ENCODE assay signal across 8 cellular contexts in the genomic region with DNA sequence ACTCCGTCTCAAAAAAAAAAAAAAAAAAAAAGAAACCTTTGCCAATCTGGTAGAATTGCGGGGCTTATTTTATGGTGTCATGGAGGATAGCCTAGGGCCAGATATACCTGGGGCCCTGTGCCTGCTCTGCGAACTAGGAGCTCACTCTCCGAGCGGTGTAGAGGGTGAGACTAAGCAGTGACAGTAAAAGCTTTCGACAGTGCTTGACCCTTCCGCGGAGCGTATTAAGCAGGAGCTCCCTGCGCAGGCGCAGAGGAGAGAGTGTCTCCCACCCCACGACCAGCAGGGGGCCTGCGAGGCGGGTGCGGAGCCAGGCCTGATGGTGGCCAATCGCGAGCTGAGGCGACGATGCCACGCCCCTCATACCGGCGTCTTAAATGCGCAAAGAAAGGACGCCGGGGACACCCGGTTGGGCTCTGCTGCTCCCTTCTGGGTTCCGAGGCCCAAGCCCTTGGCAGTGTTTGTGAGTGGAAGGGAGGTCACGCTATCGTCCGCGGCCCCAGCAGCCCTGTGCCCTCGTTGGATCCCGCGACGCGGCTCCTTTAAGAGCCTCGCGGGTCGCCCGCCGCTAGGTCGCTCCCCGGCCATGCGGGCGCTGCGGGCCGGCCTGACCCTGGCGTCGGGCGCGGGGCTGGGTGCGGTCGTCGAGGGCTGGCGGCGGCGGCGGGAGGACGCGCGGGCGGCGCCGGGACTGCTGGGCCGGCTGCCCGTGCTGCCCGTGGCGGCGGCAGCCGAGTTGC. TPM values are rescaled to one million over a fixed set of nuclear protein-coding genes. Genes with fewer than 3 reads are reported as not detected.
DNase-seq lines count a peak whose midpoint lies in the region; ATAC-seq, FAIRE-seq and TF ChIP-seq lines count a peak whose summit lies in the region.

Gene ENDOG, plus strand, starts transcription at position 402 of the 740 bp plus-strand sequence. Its CDS starts 185 bp downstream, at position 587.

- peaks cover 17% of the 10 kb centered on the region for H3K36me3 ChIP-seq in right atrium auricular region
- peaks cover 0 to 31% of the 10 kb centered on the region in 2 donors for H3K36me3 ChIP-seq in psoas muscle (ENCODE audit: insufficient read depth in 1 of 2, low read depth in 1 of 2)

- peak; percentile 90 for ATAC-seq in GM18498 (IDR thresholded peaks at IDR 0.05; ENCODE audit: unreplicated experiment)
- peak; percentile 64 for ATAC-seq in HG02938 (IDR thresholded peaks at IDR 0.05; ENCODE audit: unreplicated experiment)
- ATAC-seq in psoas muscle, result peak; percentile 97 to 98 (median 97)

- WGBS in psoas muscle, 3 donors, result 0 to 1% (median 1%) methylated on average over 36 to 70 of the region's 70 CpGs

- intact Hi-C loops in T-helper 2 cell treated with Interferon-gamma antibody and Interleukin-4, amounts not matched to agents 100 ng/mL and 5 ng/mL, for 36 hours (cut with micrococcal nuclease), result loop anchor here (1.0 kb wide), 3 partner anchors 11 to 129 kb away; partner anchors contain the start of genes DOLK, NUP188, SPOUT1 and ZDHHC12
- intact Hi-C loops in psoas muscle (cut with DNase I), result no loop called here

- H3K9me3 ChIP-seq in right atrium auricular region (no peaks in the 10 kb centered on the region), psoas muscle (no peaks in the 10 kb centered on the region)

- H3K4me1 ChIP-seq in right atrium auricular region (peaks cover 0 to 18% of the 10 kb centered on the region in 2 donors), psoas muscle (peaks cover 14% of the 10 kb centered on the region)

- H3K27me3 ChIP-seq in right atrium auricular region, result no peaks in the 10 kb centered on the region
- H3K27me3 ChIP-seq in psoas muscle (ENCODE audit: insufficient read depth in 3 of 3, low read length in 2 of 3), result no peaks in the 10 kb centered on the region

- TF ChIP-seq CTCF in right atrium auricular region (IDR thresholded peaks at IDR 0.05) (peak; percentile 92 to 95), psoas muscle (IDR thresholded peaks at IDR 0.05) (peak; percentile 92)

- DNase-seq in NCI-H187 treated with DMSO at 0.1 percent for 48 hours (lab: John Stamatoyannopoulos, UW) (peak; percentile 62), anterior cingulate cortex (lab: John Stamatoyannopoulos, UW) (peak; percentile 71 to 99 (median 96)), right atrium auricular region (ENCODE audit: low spot score) (peak; percentile 97), psoas muscle (peak; percentile 98 to 99), urothelium cell line (ENCODE audit: low spot score) (peak; percentile 93)

- H3K4me3 ChIP-seq in right atrium auricular region, result peak within 1 kb of the TSS; percentile 56 to 72
- peak within 1 kb of the TSS; percentile 68 for H3K4me3 ChIP-seq in psoas muscle

- H3K27ac ChIP-seq in right atrium auricular region, result peak within 1 kb of the TSS; percentile 85 to 92
- peak within 1 kb of the TSS; percentile 93 for H3K27ac ChIP-seq in psoas muscle

- no peak for FAIRE-seq in urothelium cell line (lab: Jason Lieb, UNC)

RNA-seq across cellular contexts. Expression of gene ENDOG, which starts in this region (rescaled TPM):
- 14.3 and 15.3 TPM in 2 replicates for total RNA-seq in T-helper 2 cell treated with Interferon-gamma antibody and Interleukin-4, amounts not matched to agents 100 ng/mL and 5 ng/mL, for 36 hours
- 10 to 100 TPM; 33.6 to 74.4 TPM for total RNA-seq in right atrium auricular region
- total RNA-seq in psoas muscle, result 100 to 1,000 TPM in 1 of 4 donors, 10 to 100 TPM in 3; 81.6 to 109 (median 90.0) TPM
- polyA plus RNA-seq in psoas muscle, result 100 to 1,000 TPM in 1 of 3 donors, 10 to 100 TPM in 2; 56.0 to 116 (median 84.9) TPM

Comparison
In these comparisons a context has a peak if more than half of its experiments do, and no peak if none do; other contexts are left out.
1. Peak in every context shown above with its lines: DNase-seq, ATAC-seq, H3K4me3 ChIP-seq and H3K27ac ChIP-seq.